In genomic region chr10:124875596-124875995, GRCh38 we compare ENCODE assay signal across 14 cellular contexts.
DNase-seq lines count a peak whose midpoint lies in the region; ATAC-seq and TF ChIP-seq lines count a peak whose summit lies in the region.
"Had no signal": no experiment of that assay in that cellular context is flagged by ENCODE, and none has a peak within 500 bp of the region (broad histone marks: within the 10 kb centered on the region; RNA-seq: fewer than 3 reads in every experiment).

No MANE protein-coding gene starts in this region.

- no peak overlapping the region for H3K4me3 Mint-ChIP-seq in activated CD4-positive, alpha-beta T cell treated with anti-CD3 and anti-CD28 coated beads for 36 hours
- H3K4me3 Mint-ChIP-seq: naive thymus-derived CD8-positive, alpha-beta T cell had no signal

- peaks cover 5% of the 10 kb centered on the region for H3K27me3 Mint-ChIP-seq in activated CD4-positive, alpha-beta T cell treated with anti-CD3 and anti-CD28 coated beads for 36 hours

- H3K36me3 ChIP-seq in mammary epithelial cell (ENCODE audit: insufficient read depth, low read length) = no peaks in the 10 kb centered on the region
- H3K36me3 ChIP-seq: colonic mucosa had no signal

- no peak overlapping the region for H3K27ac ChIP-seq in mammary epithelial cell (ENCODE audit: insufficient read depth, low read depth, low read length)
- H3K27ac ChIP-seq: colonic mucosa had no signal

- H3K4me1 Mint-ChIP-seq in activated CD4-positive, alpha-beta T cell treated with anti-CD3 and anti-CD28 coated beads for 36 hours = no peaks in the 10 kb centered on the region
- H3K4me1 Mint-ChIP-seq: naive thymus-derived CD8-positive, alpha-beta T cell had no signal

- dilution Hi-C loops in mammary epithelial cell (cut with HindIII; ENCODE audit: low sequenced_read_pairs) = no loop called here

- H3K4me3 ChIP-seq in AG09309 (ENCODE audit: control insufficient read depth, low read depth, low read length) (no peak overlapping the region), mammary epithelial cell (replicated peaks in 1 of 3; ENCODE audit: insufficient read depth in 1 of 3, low read depth in 2 of 3, low read length in 3 of 3) (no peak overlapping the region)
- H3K4me3 ChIP-seq: colonic mucosa, GM12878 had no signal

- no peaks in the 10 kb centered on the region for H4K20me1 ChIP-seq in mammary epithelial cell (ENCODE audit: insufficient read depth, low read length)

- DNase-seq in AG09309 (ENCODE audit: low read depth) (peak; percentile 17), LHCN-M2 (ENCODE audit: low read depth) (peak; percentile 52), mammary epithelial cell (peak; percentile 50), kidney tubule cell (ENCODE audit: low spot score) (peak; percentile 12), SKM-1 (lab: John Stamatoyannopoulos, UW; ENCODE audit: unreplicated experiment) (no peak), NCI-H774 (lab: John Stamatoyannopoulos, UW) (no peak)
- DNase-seq in stimulated activated CD4-positive, alpha-beta T cell treated with anti-CD3 and anti-CD28 coated beads, Interleukin-4, amount 100 ng/mL, for 1 hour = no peak
- DNase-seq in activated CD4-positive, alpha-beta T cell treated with anti-CD3 and anti-CD28 coated beads for 36 hours = no peak
- DNase-seq: activated CD4-positive, alpha-beta T cell treated with anti-CD3 and anti-CD28 coated beads for 1 hour; colonic mucosa; naive thymus-derived CD8-positive, alpha-beta T cell; NCI-H1930 had no signal

- no peaks in the 10 kb centered on the region for H3K27me3 ChIP-seq in mammary epithelial cell (ENCODE audit: insufficient read depth, low read length)
- H3K27me3 ChIP-seq: colonic mucosa had no signal

- no peak overlapping the region for H3K27ac Mint-ChIP-seq in activated CD4-positive, alpha-beta T cell treated with anti-CD3 and anti-CD28 coated beads for 36 hours
- H3K27ac Mint-ChIP-seq: activated T-helper 2 cell treated with anti-CD3 and anti-CD28 coated beads, Interferon-gamma antibody, Interleukin-2, Interleukin-4, amounts not matched to agents 10 μg/mL and 5 μg/mL and 100 μg/mL, durations not matched to agents 14 hours and 24 hours and 36 hours had no signal

- in situ Hi-C loops in mammary epithelial cell (cut with MboI; ENCODE audit: low sequenced_read_pairs in 2 of 2) = no loop called here

- H2AFZ ChIP-seq in mammary epithelial cell (ENCODE audit: low read depth, low read length) = no peak overlapping the region

- CTCF ChIA-PET in mammary epithelial cell (lab: Charles Lee; ENCODE audit: low non-redundant PET) = no interaction called here
- CTCF ChIA-PET in activated CD4-positive, alpha-beta T cell treated with anti-CD3 and anti-CD28 coated beads for 36 hours (lab: Charles Lee) = no interaction called here

- no peak overlapping the region for H3K4me2 ChIP-seq in mammary epithelial cell (ENCODE audit: insufficient read depth, low read depth, low read length)

- H3K9ac ChIP-seq in mammary epithelial cell (ENCODE audit: insufficient read depth, low read length) = no peak overlapping the region

- H3K9me3 Mint-ChIP-seq in activated CD4-positive, alpha-beta T cell treated with anti-CD3 and anti-CD28 coated beads for 36 hours (ENCODE audit: low read depth) = no peaks in the 10 kb centered on the region
- H3K9me3 Mint-ChIP-seq: activated T-helper 2 cell treated with anti-CD3 and anti-CD28 coated beads, Interferon-gamma antibody, Interleukin-2, Interleukin-4, amounts not matched to agents 10 μg/mL and 5 μg/mL and 100 μg/mL, durations not matched to agents 14 hours and 24 hours and 36 hours had no signal

- TF ChIP-seq CTCF in AG09309 (IDR thresholded peaks at IDR 0.05; ENCODE audit: control insufficient read depth, insufficient read depth, low read depth, low read length, missing control alignments) (peak; percentile 41), mammary epithelial cell (conservative IDR thresholded peaks at IDR 0.05 in 1 of 2, IDR thresholded peaks at IDR 0.05 in 1 of 2; ENCODE audit: extremely low read depth in 1 of 2, insufficient read depth in 1 of 2, low read depth in 1 of 2, low read length in 2 of 2) (peak in 1 of 2 donors; percentile 34)

- POLR2A ChIA-PET in activated CD4-positive, alpha-beta T cell treated with anti-CD3 and anti-CD28 coated beads for 36 hours (lab: Charles Lee) = interaction anchor here (0.6 kb wide), 1 partner anchor 11 kb away, joined by 3 read pairs; no protein-coding TSS in a partner anchor

- H3K79me2 ChIP-seq in mammary epithelial cell (ENCODE audit: insufficient read depth, low read length) = no peaks in the 10 kb centered on the region

- no peaks in the 10 kb centered on the region for H3K4me1 ChIP-seq in mammary epithelial cell (ENCODE audit: insufficient read depth, low read length)
- H3K4me1 ChIP-seq: colonic mucosa had no signal

- ATAC-seq in activated CD4-positive, alpha-beta T cell treated with anti-CD3 and anti-CD28 coated beads for 36 hours = no peak
- ATAC-seq: GM12878; naive thymus-derived CD8-positive, alpha-beta T cell had no signal

- BruUV-seq in mammary epithelial cell (replicated peaks; lab: Mats Ljungman, UMichigan) = no TSS peak

- 75% methylated on average over 2 of the region's 2 CpGs for WGBS in mammary epithelial cell (ENCODE audit: low coverage, missing lambda C conversion rate)

- H3K9me3 ChIP-seq in mammary epithelial cell (replicated peaks; ENCODE audit: insufficient read depth, low read length) = no peaks in the 10 kb centered on the region
- H3K9me3 ChIP-seq: colonic mucosa had no signal

- intact Hi-C loops in mammary epithelial cell (cut with micrococcal nuclease) = loop anchor here (5.0 kb wide), 1 partner anchor 42 kb away; no protein-coding TSS in a partner anchor
- intact Hi-C loops in activated CD4-positive, alpha-beta T cell treated with anti-CD3 and anti-CD28 coated beads for 36 hours (cut with DNase I, micrococcal nuclease) = no loop called here

- H3K36me3 Mint-ChIP-seq in activated CD4-positive, alpha-beta T cell treated with anti-CD3 and anti-CD28 coated beads for 36 hours (ENCODE audit: low read depth) = no peaks in the 10 kb centered on the region

Comparison
In these comparisons a context has a peak if more than half of its experiments do, and no peak if none do; other contexts are left out.
1. DNase-seq: peak in AG09309 (single experiment), LHCN-M2 (single experiment), mammary epithelial cell (single experiment) and kidney tubule cell (single experiment); none in SKM-1 (single experiment), NCI-H774 (single experiment), stimulated activated CD4-positive, alpha-beta T cell treated with anti-CD3 and anti-CD28 coated beads, Interleukin-4, amount 100 ng/mL, for 1 hour (single experiment) and activated CD4-positive, alpha-beta T cell treated with anti-CD3 and anti-CD28 coated beads for 36 hours (single experiment).